In genomic region chr3:140050396-140050795, GRCh38 we compare ENCODE assay signal across 21 cellular contexts.
DNase-seq lines count a peak whose midpoint lies in the region; ATAC-seq and TF ChIP-seq lines count a peak whose summit lies in the region.
"Had no signal": no experiment of that assay in that cellular context is flagged by ENCODE, and none has a peak within 500 bp of the region (broad histone marks: within the 10 kb centered on the region; RNA-seq: fewer than 3 reads in every experiment).

No MANE protein-coding gene starts in this region.

- no peaks in the 10 kb centered on the region for H3K9me3 Mint-ChIP-seq in progenitor cell of endocrine pancreas (ENCODE audit: low read depth)
- H3K9me3 Mint-ChIP-seq: CD4-positive, alpha-beta T cell; H9 had no signal

- no peak overlapping the region for H3K4me3 ChIP-seq in esophagus muscularis mucosa
- H3K4me3 ChIP-seq: A549; BLaER1 treated with 17β-estradiol and CSF1 and Interleukin-3, amounts not matched to agents 10 nM and 100 nM; GM23248 had no signal

- no peaks in the 10 kb centered on the region for H3K36me3 ChIP-seq in esophagus muscularis mucosa
- H3K36me3 ChIP-seq: BE2C; BLaER1 treated with 17β-estradiol and CSF1 and Interleukin-3, amounts not matched to agents 10 nM and 100 nM had no signal

- no peaks in the 10 kb centered on the region for H3K36me3 Mint-ChIP-seq in progenitor cell of endocrine pancreas (ENCODE audit: insufficient read depth)
- H3K36me3 Mint-ChIP-seq: CD14-positive monocyte; CD8-positive, alpha-beta memory T cell had no signal

- H3K4me1 ChIP-seq in esophagus muscularis mucosa: peaks cover 0 to 9% (median 4%) of the 10 kb centered on the region in 4 donors
- H3K4me1 ChIP-seq: A549; BLaER1 treated with 17β-estradiol and CSF1 and Interleukin-3, amounts not matched to agents 10 nM and 100 nM had no signal

- H3K27ac Mint-ChIP-seq in progenitor cell of endocrine pancreas: peak overlapping the region; percentile 37
- H3K27ac Mint-ChIP-seq: CD14-positive monocyte; CD4-positive, alpha-beta T cell; CD8-positive, alpha-beta memory T cell; H9 had no signal

- ATAC-seq in SK-N-SH treated with all-trans-retinoic acid at 6 μM for 48 hours (no peak), HG03108 (IDR thresholded peaks at IDR 0.05; ENCODE audit: unreplicated experiment) (no peak)
- ATAC-seq: A549, HCT116 had no signal

- no peak overlapping the region for H3K27ac ChIP-seq in esophagus muscularis mucosa (replicated peaks in 1 of 4)
- H3K27ac ChIP-seq: A549; BLaER1 treated with 17β-estradiol and CSF1 and Interleukin-3, amounts not matched to agents 10 nM and 100 nM; GM23248 had no signal

- intact Hi-C loops in esophagus muscularis mucosa (cut with DNase I): no loop called here

- WGBS in esophagus muscularis mucosa: 85% methylated on average over 1 of the region's 1 CpG

- TF ChIP-seq POLR2A in esophagus muscularis mucosa (IDR thresholded peaks at IDR 0.05; ENCODE audit: low read depth): no peak

- peaks cover 5% of the 10 kb centered on the region for H3K27me3 Mint-ChIP-seq in progenitor cell of endocrine pancreas

- peaks cover 38% of the 10 kb centered on the region for H3K4me1 Mint-ChIP-seq in progenitor cell of endocrine pancreas (ENCODE audit: low read depth)
- H3K4me1 Mint-ChIP-seq: CD14-positive monocyte; CD8-positive, alpha-beta memory T cell had no signal

- TF ChIP-seq EP300 in esophagus muscularis mucosa (IDR thresholded peaks at IDR 0.05): no peak

- TF ChIP-seq CTCF in esophagus muscularis mucosa (IDR thresholded peaks at IDR 0.05) (no peak), progenitor cell of endocrine pancreas (IDR thresholded peaks at IDR 0.05; ENCODE audit: unreplicated experiment) (no peak)

- DNase-seq in NCI-H146 (lab: John Stamatoyannopoulos, UW) (peak; percentile 80), NCI-H146 treated with DMSO at 0.1 percent for 48 hours (lab: John Stamatoyannopoulos, UW; ENCODE audit: unreplicated experiment) (no peak), esophagus muscularis mucosa (ENCODE audit: extremely low spot score) (peak; percentile 68), progenitor cell of endocrine pancreas (ENCODE audit: low spot score, unreplicated experiment) (no peak), cerebellar nuclear complex (lab: John Stamatoyannopoulos, UW) (no peak)
- DNase-seq: 8988T; ACHN; AML-193; BE2C; CD4-positive, alpha-beta T cell; CD8-positive, alpha-beta memory T cell; DMS 273 treated with DMSO at 0.1 percent for 48 hours; DND-41; GM23248; H9 had no signal

- H3K4me3 Mint-ChIP-seq in progenitor cell of endocrine pancreas (ENCODE audit: low read depth): no peak overlapping the region
- H3K4me3 Mint-ChIP-seq: CD14-positive monocyte; CD4-positive, alpha-beta T cell; CD8-positive, alpha-beta memory T cell; H9 had no signal

- H3K9me3 ChIP-seq in esophagus muscularis mucosa: no peaks in the 10 kb centered on the region
- H3K9me3 ChIP-seq: A549; BE2C; BLaER1 treated with 17β-estradiol and CSF1 and Interleukin-3, amounts not matched to agents 10 nM and 100 nM had no signal

- H3K27me3 ChIP-seq in esophagus muscularis mucosa: no peaks in the 10 kb centered on the region
- H3K27me3 ChIP-seq: BE2C; BLaER1 treated with 17β-estradiol and CSF1 and Interleukin-3, amounts not matched to agents 10 nM and 100 nM had no signal

TF ChIP-seq in SK-N-SH treated with all-trans-retinoic acid at 6 μM for 48 hours, 23 proteins besides CTCF, POLR2A, EP300 and RAD21:
- TF ChIP-seq SNAI2 (CRISPR knock-in tag; IDR thresholded peaks at IDR 0.05): no peak
- no peak for TF ChIP-seq OSR1 (CRISPR knock-in tag; IDR thresholded peaks at IDR 0.05)
- TF ChIP-seq TSHZ2 (CRISPR knock-in tag; IDR thresholded peaks at IDR 0.05): no peak
- TF ChIP-seq TCF4 (CRISPR knock-in tag; IDR thresholded peaks at IDR 0.05; ENCODE audit: borderline replicate concordance): no peak
- no peak for TF ChIP-seq ZFP30 (CRISPR knock-in tag; IDR thresholded peaks at IDR 0.05)
- no peak for TF ChIP-seq ZNF70 (CRISPR knock-in tag; IDR thresholded peaks at IDR 0.05)
- TF ChIP-seq ESRRG (CRISPR knock-in tag; IDR thresholded peaks at IDR 0.05): no peak
- TF ChIP-seq BACH2 (CRISPR knock-in tag; IDR thresholded peaks at IDR 0.05; ENCODE audit: borderline replicate concordance): no peak
- no peak for TF ChIP-seq ZNF8 (CRISPR knock-in tag; IDR thresholded peaks at IDR 0.05)
- no peak for TF ChIP-seq RARB (CRISPR knock-in tag; IDR thresholded peaks at IDR 0.05)
- no peak for TF ChIP-seq PPARA (CRISPR knock-in tag; IDR thresholded peaks at IDR 0.05; ENCODE audit: borderline replicate concordance)
- TF ChIP-seq ARNTL (CRISPR knock-in tag; IDR thresholded peaks at IDR 0.05; ENCODE audit: borderline replicate concordance, low read depth): no peak
- TF ChIP-seq TOX (CRISPR knock-in tag; IDR thresholded peaks at IDR 0.05; ENCODE audit: borderline replicate concordance): no peak
- TF ChIP-seq, protein P1, sequence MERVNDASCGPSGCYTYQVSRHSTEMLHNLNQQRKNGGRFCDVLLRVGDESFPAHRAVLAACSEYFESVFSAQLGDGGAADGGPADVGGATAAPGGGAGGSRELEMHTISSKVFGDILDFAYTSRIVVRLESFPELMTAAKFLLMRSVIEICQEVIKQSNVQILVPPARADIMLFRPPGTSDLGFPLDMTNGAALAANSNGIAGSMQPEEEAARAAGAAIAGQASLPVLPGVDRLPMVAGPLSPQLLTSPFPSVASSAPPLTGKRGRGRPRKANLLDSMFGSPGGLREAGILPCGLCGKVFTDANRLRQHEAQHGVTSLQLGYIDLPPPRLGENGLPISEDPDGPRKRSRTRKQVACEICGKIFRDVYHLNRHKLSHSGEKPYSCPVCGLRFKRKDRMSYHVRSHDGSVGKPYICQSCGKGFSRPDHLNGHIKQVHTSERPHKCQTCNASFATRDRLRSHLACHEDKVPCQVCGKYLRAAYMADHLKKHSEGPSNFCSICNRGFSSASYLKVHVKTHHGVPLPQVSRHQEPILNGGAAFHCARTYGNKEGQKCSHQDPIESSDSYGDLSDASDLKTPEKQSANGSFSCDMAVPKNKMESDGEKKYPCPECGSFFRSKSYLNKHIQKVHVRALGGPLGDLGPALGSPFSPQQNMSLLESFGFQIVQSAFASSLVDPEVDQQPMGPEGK (CRISPR knock-in tag; IDR thresholded peaks at IDR 0.05; ENCODE audit: borderline replicate concordance): no peak
- TF ChIP-seq CSDC2 (CRISPR knock-in tag; IDR thresholded peaks at IDR 0.05): no peak
- TF ChIP-seq ZNF565 (CRISPR knock-in tag; conservative IDR thresholded peaks at IDR 0.05; ENCODE audit: low read depth): no peak
- TF ChIP-seq ZFP3 (CRISPR knock-in tag; IDR thresholded peaks at IDR 0.05): no peak
- TF ChIP-seq ISL1 (CRISPR knock-in tag; IDR thresholded peaks at IDR 0.05): no peak
- no peak for TF ChIP-seq CSRNP3 (CRISPR knock-in tag; IDR thresholded peaks at IDR 0.05)
- TF ChIP-seq, protein P2, sequence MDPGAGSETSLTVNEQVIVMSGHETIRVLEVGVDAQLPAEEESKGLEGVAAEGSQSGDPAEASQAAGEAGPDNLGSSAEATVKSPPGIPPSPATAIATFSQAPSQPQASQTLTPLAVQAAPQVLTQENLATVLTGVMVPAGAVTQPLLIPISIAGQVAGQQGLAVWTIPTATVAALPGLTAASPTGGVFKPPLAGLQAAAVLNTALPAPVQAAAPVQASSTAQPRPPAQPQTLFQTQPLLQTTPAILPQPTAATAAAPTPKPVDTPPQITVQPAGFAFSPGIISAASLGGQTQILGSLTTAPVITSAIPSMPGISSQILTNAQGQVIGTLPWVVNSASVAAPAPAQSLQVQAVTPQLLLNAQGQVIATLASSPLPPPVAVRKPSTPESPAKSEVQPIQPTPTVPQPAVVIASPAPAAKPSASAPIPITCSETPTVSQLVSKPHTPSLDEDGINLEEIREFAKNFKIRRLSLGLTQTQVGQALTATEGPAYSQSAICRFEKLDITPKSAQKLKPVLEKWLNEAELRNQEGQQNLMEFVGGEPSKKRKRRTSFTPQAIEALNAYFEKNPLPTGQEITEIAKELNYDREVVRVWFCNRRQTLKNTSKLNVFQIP (CRISPR knock-in tag; IDR thresholded peaks at IDR 0.05; ENCODE audit: borderline replicate concordance, low read depth): no peak

Comparison
In these comparisons a context has a peak if more than half of its experiments do, and no peak if none do; other contexts are left out.
1. DNase-seq: peak in NCI-H146 (single experiment) and esophagus muscularis mucosa (single experiment); none in NCI-H146 treated with DMSO at 0.1 percent for 48 hours (single experiment), progenitor cell of endocrine pancreas (single experiment) and cerebellar nuclear complex (0 of 2).